In genomic region chrX:2498781-2499302, GRCh38 we compare ENCODE assay signal across 8 cellular contexts. TPM values are rescaled to one million over a fixed set of nuclear protein-coding genes. Genes with fewer than 3 reads are reported as not detected.
DNase-seq lines count a peak whose midpoint lies in the region; ATAC-seq and TF ChIP-seq lines count a peak whose summit lies in the region.

No MANE protein-coding gene starts in this region.

- H3K27me3 Mint-ChIP-seq in activated CD8-positive, alpha-beta memory T cell treated with anti-CD3 and anti-CD28 coated beads, Interleukin-2, amount 10 ng/mL, durations not matched to agents 7 days and 5 days = no peaks in the 10 kb centered on the region

- H3K36me3 ChIP-seq in brain microvascular endothelial cell (replicated peaks) (peaks cover 6% of the 10 kb centered on the region), kidney epithelial cell (ENCODE audit: control insufficient read depth, insufficient read depth, low read length) (no peaks in the 10 kb centered on the region), subcutaneous abdominal adipose tissue (ENCODE audit: control insufficient read depth in 5 of 5, insufficient read depth in 5 of 5, low read length in 5 of 5) (peaks cover 0 to 7% (median 5%) of the 10 kb centered on the region in 5 donors)

- peak overlapping the region; percentile 70 for H3K27ac Mint-ChIP-seq in activated CD8-positive, alpha-beta memory T cell treated with anti-CD3 and anti-CD28 coated beads, Interleukin-2, amount 10 ng/mL, durations not matched to agents 7 days and 5 days

- in situ Hi-C loops in brain microvascular endothelial cell (cut with HindIII; ENCODE audit: low pct_ligation_motif_present, low sequenced_read_pairs) = no loop called here

- H3K27me3 ChIP-seq in brain microvascular endothelial cell (replicated peaks) (no peaks in the 10 kb centered on the region), kidney epithelial cell (ENCODE audit: control insufficient read depth, insufficient read depth, low read length) (no peaks in the 10 kb centered on the region), subcutaneous abdominal adipose tissue (ENCODE audit: control insufficient read depth in 5 of 5, insufficient read depth in 4 of 5, low read length in 5 of 5) (no peaks in the 10 kb centered on the region)

- peak overlapping the region; percentile 78 for H3K4me3 Mint-ChIP-seq in activated CD8-positive, alpha-beta memory T cell treated with anti-CD3 and anti-CD28 coated beads, Interleukin-2, amount 10 ng/mL, durations not matched to agents 7 days and 5 days

- ATAC-seq in activated CD8-positive, alpha-beta memory T cell treated with anti-CD3 and anti-CD28 coated beads, Interleukin-2, amount 10 ng/mL, durations not matched to agents 7 days and 5 days = no peak
- no peak for ATAC-seq in GM18867 (IDR thresholded peaks at IDR 0.05; ENCODE audit: unreplicated experiment)

- CTCF ChIA-PET in activated CD8-positive, alpha-beta memory T cell treated with anti-CD3 and anti-CD28 coated beads, Interleukin-2, amount 10 ng/mL, durations not matched to agents 7 days and 5 days (lab: Charles Lee) = no interaction called here

- H3K4me1 Mint-ChIP-seq in activated CD8-positive, alpha-beta memory T cell treated with anti-CD3 and anti-CD28 coated beads, Interleukin-2, amount 10 ng/mL, durations not matched to agents 7 days and 5 days = peaks cover 27% of the 10 kb centered on the region

- TF ChIP-seq CTCF in brain microvascular endothelial cell (IDR thresholded peaks at IDR 0.05; ENCODE audit: low read depth, low read length, missing control alignments) (no peak), kidney epithelial cell (IDR thresholded peaks at IDR 0.05; ENCODE audit: insufficient read depth, low read length, poor library complexity, severe bottlenecking) (no peak)

- peaks cover 6 to 41% (median 31%) of the 10 kb centered on the region in 5 donors for H3K4me1 ChIP-seq in subcutaneous abdominal adipose tissue (ENCODE audit: control insufficient read depth in 5 of 5, insufficient read depth in 5 of 5, low read length in 5 of 5)

- DNase-seq in activated CD8-positive, alpha-beta memory T cell treated with anti-CD3 and anti-CD28 coated beads, Interleukin-2, amount 10 ng/mL, durations not matched to agents 7 days and 5 days = no peak
- no peak for DNase-seq in activated CD8-positive, alpha-beta memory T cell treated with anti-CD3 and anti-CD28 coated beads, Interleukin-2, amount 50 U/mL, for 4 hours
- DNase-seq in brain microvascular endothelial cell (peak; percentile 11), kidney epithelial cell (ENCODE audit: low read depth) (no peak), SKM-1 (lab: John Stamatoyannopoulos, UW; ENCODE audit: unreplicated experiment) (no peak)
- DNase-seq in activated CD4-positive, alpha-beta T cell treated with anti-CD3 and anti-CD28 coated beads for 1 hour = no peak

- peak overlapping the region; percentile 34 for H3K27ac ChIP-seq in brain microvascular endothelial cell
- H3K27ac ChIP-seq in subcutaneous abdominal adipose tissue (ENCODE audit: low read depth, low read length) = peak overlapping the region; percentile 84

- H3K4me3 ChIP-seq in brain microvascular endothelial cell (ENCODE audit: low read depth, low read length) = peak overlapping the region; percentile 72
- peak overlapping the region; percentile 11 for H3K4me3 ChIP-seq in kidney epithelial cell (ENCODE audit: low read depth, low read length)
- peak overlapping the region; percentile 61 to 89 (median 79) for H3K4me3 ChIP-seq in subcutaneous abdominal adipose tissue (ENCODE audit: low read depth in 1 of 5, low read length in 5 of 5)

- no peaks in the 10 kb centered on the region for H3K9me3 ChIP-seq in subcutaneous abdominal adipose tissue (ENCODE audit: control insufficient read depth in 5 of 5, low read length in 5 of 5)

- H3K36me3 Mint-ChIP-seq in activated CD8-positive, alpha-beta memory T cell treated with anti-CD3 and anti-CD28 coated beads, Interleukin-2, amount 10 ng/mL, durations not matched to agents 7 days and 5 days = peaks cover 3% of the 10 kb centered on the region

- H3K9me3 Mint-ChIP-seq in activated CD8-positive, alpha-beta memory T cell treated with anti-CD3 and anti-CD28 coated beads, Interleukin-2, amount 10 ng/mL, durations not matched to agents 7 days and 5 days (ENCODE audit: low read depth) = no peaks in the 10 kb centered on the region

- H3K9ac ChIP-seq in subcutaneous abdominal adipose tissue (ENCODE audit: low read length in 5 of 5) = peak overlapping the region in 4 of 5 donors; percentile 73 to 83 (median 80)

RNA-seq across cellular contexts. Expression of gene DHRSX, which starts 1.9 kb away (rescaled TPM):
- total RNA-seq in activated CD8-positive, alpha-beta memory T cell treated with anti-CD3 and anti-CD28 coated beads, Interleukin-2, amount 10 ng/mL, durations not matched to agents 7 days and 5 days = 10 to 100 TPM; 21.1 to 22.5 TPM
- 31.2 and 41.9 TPM in 2 replicates for total RNA-seq in kidney epithelial cell

RNA-seq across cellular contexts. Expression of gene ZBED1, which starts 1.9 kb away (rescaled TPM):
- total RNA-seq in activated CD8-positive, alpha-beta memory T cell treated with anti-CD3 and anti-CD28 coated beads, Interleukin-2, amount 10 ng/mL, durations not matched to agents 7 days and 5 days = 10 to 100 TPM; 31.7 to 34.9 TPM
- total RNA-seq in kidney epithelial cell = 42.8 and 48.3 TPM in 2 replicates

Comparison
In these comparisons a context has a peak if more than half of its experiments do, and no peak if none do; other contexts are left out.
1. H3K4me3 ChIP-seq: peak in every context shown above with its lines; median percentile 79 in subcutaneous abdominal adipose tissue; 72 in brain microvascular endothelial cell; 11 in kidney epithelial cell.